17 cellular contexts compared by ENCODE assay signal in the genomic region with DNA sequence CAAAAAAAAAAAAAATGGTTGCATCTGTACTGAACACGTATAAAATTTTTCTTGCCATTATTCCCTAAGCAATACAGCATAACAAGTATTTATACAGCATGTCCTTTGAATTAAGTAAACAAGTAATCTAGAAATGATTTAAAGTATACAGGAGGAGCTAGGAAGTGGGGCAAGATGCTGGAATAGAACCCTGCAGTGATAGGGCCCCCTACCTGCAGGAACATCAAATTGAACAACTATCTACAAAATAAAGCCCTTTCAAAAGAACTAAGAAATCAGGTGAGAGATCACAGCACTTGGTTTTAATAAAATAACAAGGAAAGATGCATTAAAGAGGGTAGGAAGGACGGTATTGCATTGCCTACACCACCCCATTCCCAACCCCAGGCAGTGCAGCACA. TPM values are rescaled to one million over a fixed set of nuclear protein-coding genes. Genes with fewer than 3 reads are reported as not detected.
"Had no signal": no experiment of that assay in that cellular context is flagged by ENCODE, and none has a peak within 500 bp of the region (broad histone marks: within the 10 kb centered on the region; RNA-seq: fewer than 3 reads in every experiment).

No MANE protein-coding gene starts in this region.

- H3K27ac ChIP-seq: coronary artery, pancreas, skin epidermis, thyroid gland, uterus had no signal

- H3K36me3 ChIP-seq: pancreas, thyroid gland, uterus had no signal

- DNase-seq: activated B cell treated with CpG ODN at 0.5 μM for 24 hours; activated CD4-positive, alpha-beta T cell treated with anti-CD3 and anti-CD28 coated beads, Interleukin-2, amount 10 ng/mL, durations not matched to agents 24 days and 14 days; activated naive CD4-positive, alpha-beta T cell treated with anti-CD3 and anti-CD28 coated beads for 36 hours; caudate nucleus; effector CD4-positive, alpha-beta T cell; hippocampal formation; pancreas; retina; thyroid gland; uterus had no signal

- H3K9me3 ChIP-seq: pancreas, thyroid gland, uterus had no signal

- H3K4me3 ChIP-seq: coronary artery, pancreas, skin epidermis, thyroid gland, uterus had no signal

- ATAC-seq: pancreas had no signal

- H3K27me3 ChIP-seq: pancreas, thyroid gland, uterus had no signal

- H3K4me1 ChIP-seq: thyroid gland had no signal

RNA-seq across cellular contexts. Expression of a gene that starts 10.9 kb away (rescaled TPM):
- total RNA-seq: activated B cell treated with CpG ODN at 0.5 μM for 24 hours; activated CD4-positive, alpha-beta T cell treated with anti-CD3 and anti-CD28 coated beads, Interleukin-2, amount 10 ng/mL, durations not matched to agents 24 days and 14 days; activated naive CD4-positive, alpha-beta T cell treated with anti-CD3 and anti-CD28 coated beads for 36 hours; astrocyte; lower leg skin; mesothelial cell of epicardium; myocyte; neural crest cell; pancreas; thyroid gland; uterus had no signal
- polyA plus RNA-seq: pancreas had no signal
